8 cellular contexts compared by ENCODE assay signal in genomic region chr11:22337571-22338464, GRCh38. TPM values are rescaled to one million over a fixed set of nuclear protein-coding genes. Genes with fewer than 3 reads are reported as not detected.
A peak's percentile ranks its signal among the peaks of the same experiment; 100 is the strongest.
DNase-seq lines count a peak whose midpoint lies in the region; ATAC-seq and TF ChIP-seq lines count a peak whose summit lies in the region.

Gene SLC17A6 (plus strand): TSS chr11:22338381. CDS start chr11:22338534, 153 bp downstream.

- H2BK15ac ChIP-seq in mesendoderm (replicated peaks; ENCODE audit: low read depth) = no peak within 1 kb of the TSS

- no peak within 1 kb of the TSS for H3K4me3 ChIP-seq in MM.1S (ENCODE audit: low read length)
- no peak within 1 kb of the TSS for H3K4me3 ChIP-seq in adipocyte (ENCODE audit: low read length)
- no peak within 1 kb of the TSS for H3K4me3 ChIP-seq in mesendoderm (ENCODE audit: low read length)
- no peak within 1 kb of the TSS for H3K4me3 ChIP-seq in lower leg skin (ENCODE audit: low read depth, poor library complexity, severe bottlenecking)

- intact Hi-C loops in lower leg skin (cut with DNase I; ENCODE audit: low total_unique reads) = loop anchor here (5.0 kb wide), 1 partner anchor 199 kb away; no protein-coding TSS in a partner anchor

- H2BK120ac ChIP-seq in mesendoderm (ENCODE audit: low read depth, low read length) = no peak within 1 kb of the TSS

- H3F3A ChIP-seq in MM.1S (ENCODE audit: insufficient read depth, low read length) = no peaks in the 10 kb centered on the region

- H3K4ac ChIP-seq in mesendoderm (ENCODE audit: low read depth, low read length) = no peak within 1 kb of the TSS

- TF ChIP-seq POLR2A in lower leg skin (IDR thresholded peaks at IDR 0.05) = no peak

- H3K27me3 ChIP-seq in MM.1S (replicated peaks; ENCODE audit: insufficient read depth, low read length) = no peaks in the 10 kb centered on the region
- H3K27me3 ChIP-seq in adipocyte (replicated peaks; ENCODE audit: control insufficient read depth, insufficient read depth, low read length) = peaks cover 54% of the 10 kb centered on the region
- peaks cover 36% of the 10 kb centered on the region for H3K27me3 ChIP-seq in mesendoderm (ENCODE audit: insufficient read depth, low read length, poor library complexity)

- TF ChIP-seq CTCF in MM.1S (IDR thresholded peaks at IDR 0.05; ENCODE audit: low read length) (no peak), lower leg skin (IDR thresholded peaks at IDR 0.05) (no peak)

- no peak for ATAC-seq in GM21576 (IDR thresholded peaks at IDR 0.05; ENCODE audit: unreplicated experiment)

- no peak within 1 kb of the TSS for H4K5ac ChIP-seq in mesendoderm (ENCODE audit: low read length)

- H3K4me1 ChIP-seq in MM.1S (ENCODE audit: low read length) (no peaks in the 10 kb centered on the region), adipocyte (ENCODE audit: control insufficient read depth, insufficient read depth, low read length) (no peaks in the 10 kb centered on the region), mesendoderm (ENCODE audit: control insufficient read depth, low read depth, low read length) (no peaks in the 10 kb centered on the region)

- H2AFZ ChIP-seq in MM.1S (ENCODE audit: low read length) = no peak within 1 kb of the TSS

- DNase-seq in NCI-H510A treated with DMSO at 0.1 percent for 48 hours (lab: John Stamatoyannopoulos, UW) (peak; percentile 31), NCI-H510A (lab: John Stamatoyannopoulos, UW) (no peak), MM.1S (peak; percentile 69), adipocyte (ENCODE audit: low read depth) (peak; percentile 66), mesendoderm (peak; percentile 72), lower leg skin (ENCODE audit: low spot score in 2 of 2) (no peak), caudate nucleus (lab: John Stamatoyannopoulos, UW) (no peak)

- no peaks in the 10 kb centered on the region for H3K79me2 ChIP-seq in MM.1S (ENCODE audit: low read length)
- no peaks in the 10 kb centered on the region for H3K79me2 ChIP-seq in mesendoderm (ENCODE audit: control insufficient read depth, insufficient read depth, low read length)

- WGBS in mesendoderm (ENCODE audit: extremely low coverage, insufficient coverage, low lambda C conversion rate) = no CpG with 5 or more reads among the region's 26 CpGs
- WGBS in lower leg skin, 2 donors = 6 to 7% methylated on average over 26 of the region's 26 CpGs

- no peak within 1 kb of the TSS for H3K56ac ChIP-seq in mesendoderm (ENCODE audit: low read length)

- H3K27ac ChIP-seq in MM.1S (ENCODE audit: low read length) (no peak within 1 kb of the TSS), mesendoderm (ENCODE audit: low read depth, low read length) (no peak within 1 kb of the TSS), caudate nucleus (ENCODE audit: low read depth, low read length) (no peak within 1 kb of the TSS)

- H3K4me2 ChIP-seq in MM.1S (ENCODE audit: low read depth, low read length) = peak within 1 kb of the TSS; percentile 31; the same call in 1 of the 2 replicates
- no peak within 1 kb of the TSS for H3K4me2 ChIP-seq in mesendoderm (ENCODE audit: low read length)

- H3K36me3 ChIP-seq in MM.1S (replicated peaks; ENCODE audit: insufficient read depth, low read length) (no peaks in the 10 kb centered on the region), adipocyte (ENCODE audit: control insufficient read depth, insufficient read depth, low read length, severe bottlenecking) (no peaks in the 10 kb centered on the region), mesendoderm (ENCODE audit: control insufficient read depth, insufficient read depth, low read length) (no peaks in the 10 kb centered on the region)

- no peak within 1 kb of the TSS for H3K18ac ChIP-seq in mesendoderm (ENCODE audit: low read length)

- no peak within 1 kb of the TSS for H2BK5ac ChIP-seq in mesendoderm (ENCODE audit: low read length)

- H3K9me3 ChIP-seq in MM.1S (replicated peaks; ENCODE audit: insufficient read depth, low read length) = no peaks in the 10 kb centered on the region
- H3K9me3 ChIP-seq in adipocyte (ENCODE audit: control insufficient read depth, low read length) = no peaks in the 10 kb centered on the region

- H3K9me2 ChIP-seq in MM.1S (replicated peaks; ENCODE audit: insufficient read depth, low read length) = no peaks in the 10 kb centered on the region

- no peak within 1 kb of the TSS for H4K8ac ChIP-seq in mesendoderm (ENCODE audit: low read depth, low read length)

- H3K9ac ChIP-seq in MM.1S (ENCODE audit: low read length) = no peak within 1 kb of the TSS
- no peak within 1 kb of the TSS for H3K9ac ChIP-seq in adipocyte (ENCODE audit: low read length)
- H3K9ac ChIP-seq in mesendoderm (ENCODE audit: low read length) = no peak within 1 kb of the TSS

- no peaks in the 10 kb centered on the region for H3K79me1 ChIP-seq in mesendoderm (ENCODE audit: low read length)

- H4K20me1 ChIP-seq in MM.1S (ENCODE audit: insufficient read depth, low read length) = no peaks in the 10 kb centered on the region

- H3K23ac ChIP-seq in mesendoderm (ENCODE audit: low read length) = no peak within 1 kb of the TSS

- H2AK5ac ChIP-seq in mesendoderm (ENCODE audit: low read length) = no peak within 1 kb of the TSS

RNA-seq across cellular contexts. Expression of gene SLC17A6, which starts in this region (rescaled TPM):
- polyA plus RNA-seq in mesendoderm (2013, experiment 1 of 2) = 0.03 TPM
- polyA plus RNA-seq in mesendoderm (2013, experiment 2 of 2) = 0.15 TPM
- total RNA-seq in lower leg skin = not detected

Comparison
In these comparisons a context has a peak if more than half of its experiments do, and no peak if none do; other contexts are left out.
1. DNase-seq: peak in NCI-H510A treated with DMSO at 0.1 percent for 48 hours (single experiment), MM.1S (single experiment), adipocyte (single experiment) and mesendoderm (single experiment); none in NCI-H510A (single experiment), lower leg skin (0 of 2) and caudate nucleus (0 of 61).